8 cellular contexts compared by ENCODE assay signal in genomic region chr11:61384271-61385242, GRCh38. TPM values are rescaled to one million over a fixed set of nuclear protein-coding genes. Genes with fewer than 3 reads are reported as not detected.
DNase-seq lines count a peak whose midpoint lies in the region; ATAC-seq and TF ChIP-seq lines count a peak whose summit lies in the region.

No MANE protein-coding gene starts in this region.

- no peaks in the 10 kb centered on the region for H3K36me3 ChIP-seq in GM06990 (ENCODE audit: control insufficient read depth, insufficient read depth, low read length)

- no peak for DNase-seq in GM06990 (ENCODE audit: extremely low read depth, insufficient read length)
- no peak for DNase-seq in LNCaP clone FGC (ENCODE audit: low read depth)
- no peak for DNase-seq in astrocyte of the cerebellum (ENCODE audit: low read depth)
- DNase-seq in lung microvascular endothelial cell (ENCODE audit: low read depth in 2 of 2): peak; percentile 24 to 32
- DNase-seq in GOT3 (lab: John Stamatoyannopoulos, UW): no peak
- no peak for DNase-seq in NCI-H345 (lab: John Stamatoyannopoulos, UW)
- no peak for DNase-seq in NCI-H226

- no peak for ATAC-seq in HG02763 (IDR thresholded peaks at IDR 0.05; ENCODE audit: unreplicated experiment)

- H3K4me3 ChIP-seq in GM06990 (replicated peaks; ENCODE audit: low read depth, low read length): no peak overlapping the region
- H3K4me3 ChIP-seq in LNCaP clone FGC (ENCODE audit: low read depth, low read length): no peak overlapping the region
- no peak overlapping the region for H3K4me3 ChIP-seq in astrocyte of the cerebellum (ENCODE audit: low read depth, low read length)

- TF ChIP-seq CTCF in GM06990 (IDR thresholded peaks at IDR 0.05; ENCODE audit: insufficient read depth, low read length, poor library complexity, severe bottlenecking) (peak; percentile 29), LNCaP clone FGC (IDR thresholded peaks at IDR 0.05; ENCODE audit: control insufficient read depth, extremely low read depth, insufficient read depth) (peak; percentile 29; the same call in 1 of the 2 replicates), astrocyte of the cerebellum (IDR thresholded peaks at IDR 0.05; ENCODE audit: low read depth, low read length, missing control alignments) (peak; percentile 24)

- H3K27me3 ChIP-seq in GM06990 (replicated peaks; ENCODE audit: control insufficient read depth, insufficient read depth, low read length): no peaks in the 10 kb centered on the region

- in situ Hi-C loops in astrocyte of the cerebellum (cut with HindIII; ENCODE audit: low sequenced_read_pairs): no loop called here

RNA-seq across cellular contexts. Expression of gene TMEM216, which starts 7.8 kb away (rescaled TPM):
- 7.6 and 11.9 TPM in 2 replicates for total RNA-seq in lung microvascular endothelial cell

RNA-seq across cellular contexts. Expression of gene TMEM138, which starts 22.4 kb away (rescaled TPM):
- total RNA-seq in lung microvascular endothelial cell: 8.5 and 16.5 TPM in 2 replicates

RNA-seq across cellular contexts. Expression of gene CYB561A3, which starts 22.9 kb away (rescaled TPM):
- total RNA-seq in lung microvascular endothelial cell: 38.1 and 76.4 TPM in 2 replicates

RNA-seq across cellular contexts. Expression of gene CPSF7, which starts 45.2 kb away (rescaled TPM):
- 8.7 and 10.3 TPM in 2 replicates for total RNA-seq in lung microvascular endothelial cell

RNA-seq across cellular contexts. Expression of gene SDHAF2, which starts 45.4 kb away (rescaled TPM):
- 38.1 and 68.8 TPM in 2 replicates for total RNA-seq in lung microvascular endothelial cell

Comparison
In these comparisons a context has a peak if more than half of its experiments do, and no peak if none do; other contexts are left out.
1. DNase-seq: peak in lung microvascular endothelial cell (2 of 2); none in GM06990 (single experiment), LNCaP clone FGC (single experiment), astrocyte of the cerebellum (single experiment), GOT3 (single experiment), NCI-H345 (single experiment) and NCI-H226 (single experiment).
2. Peak in every context shown above with its lines, with median percentiles within 50 percentile points of each other: CTCF ChIP-seq.